In genomic region chr2:237488901-237489860, GRCh38 we compare ENCODE assay signal across 11 cellular contexts. TPM values are rescaled to one million over a fixed set of nuclear protein-coding genes. Genes with fewer than 3 reads are reported as not detected.
DNase-seq lines count a peak whose midpoint lies in the region; ATAC-seq and TF ChIP-seq lines count a peak whose summit lies in the region.
"Had no signal": no experiment of that assay in that cellular context is flagged by ENCODE, and none has a peak within 500 bp of the region (broad histone marks: within the 10 kb centered on the region; RNA-seq: fewer than 3 reads in every experiment).

No MANE protein-coding gene starts in this region.

- no peaks in the 10 kb centered on the region for H3K4me1 ChIP-seq in right cardiac atrium (ENCODE audit: control insufficient read depth, insufficient read depth, low read length)
- peaks cover 43% of the 10 kb centered on the region for H3K4me1 ChIP-seq in suprapubic skin

- TF ChIP-seq CTCF in VCaP (conservative IDR thresholded peaks at IDR 0.05) (no peak), suprapubic skin (IDR thresholded peaks at IDR 0.05) (no peak)
- no peak for TF ChIP-seq CTCF in CD4-positive, alpha-beta T cell (IDR thresholded peaks at IDR 0.05)

- ATAC-seq in right cardiac atrium: peak; percentile 55 to 59
- ATAC-seq in activated naive CD4-positive, alpha-beta T cell treated with anti-CD3 and anti-CD28 coated beads, Interleukin-2, amount 50 U/mL, for 72 hours: no peak
- ATAC-seq in CD4-positive, alpha-beta T cell (ENCODE audit: poor library complexity): no peak
- ATAC-seq: K562 had no signal

- H3K9me3 Mint-ChIP-seq in activated naive CD4-positive, alpha-beta T cell treated with anti-CD3 and anti-CD28 coated beads, Interleukin-2, amount 50 U/mL, for 72 hours: peaks cover 13 to 28% of the 10 kb centered on the region in 2 donors
- H3K9me3 Mint-ChIP-seq in CD4-positive, alpha-beta T cell: peaks cover 12% of the 10 kb centered on the region

- H3K9me3 ChIP-seq in right cardiac atrium (ENCODE audit: control insufficient read depth, low read length) (no peaks in the 10 kb centered on the region), suprapubic skin (peaks cover 10% of the 10 kb centered on the region)
- H3K9me3 ChIP-seq in CD4-positive, alpha-beta T cell (ENCODE audit: control insufficient read depth, low read length): peaks cover 15% of the 10 kb centered on the region

- peaks cover 54% of the 10 kb centered on the region for H3K27me3 Mint-ChIP-seq in CD4-positive, alpha-beta T cell

- H3K27me3 ChIP-seq in right cardiac atrium (ENCODE audit: control insufficient read depth, insufficient read depth) (no peaks in the 10 kb centered on the region), suprapubic skin (peaks cover 22% of the 10 kb centered on the region)
- H3K27me3 ChIP-seq in CD4-positive, alpha-beta T cell (ENCODE audit: control insufficient read depth, insufficient read depth, low read length): peaks cover 45% of the 10 kb centered on the region

- H3K36me3 ChIP-seq in suprapubic skin: no peaks in the 10 kb centered on the region

- H3K27ac ChIP-seq in VCaP (peak overlapping the region; percentile 98), right cardiac atrium (ENCODE audit: low read length) (peak overlapping the region; percentile 72), suprapubic skin (peak overlapping the region; percentile 78)
- no peak overlapping the region for H3K27ac ChIP-seq in CD4-positive, alpha-beta T cell (ENCODE audit: low read depth, low read length)

- POLR2A ChIA-PET in CD4-positive, alpha-beta T cell (lab: Charles Lee): interaction anchor here (0.7 kb wide), 1 partner anchor 68 kb away, joined by 3 read pairs; no protein-coding TSS in a partner anchor

- DNase-seq in HPDE6-E6E7 (ENCODE audit: extremely low spot score): peak; percentile 90
- no peak for DNase-seq in right cardiac atrium
- no peak for DNase-seq in suprapubic skin (ENCODE audit: low spot score in 2 of 2)
- DNase-seq in midbrain (lab: John Stamatoyannopoulos, UW): no peak
- DNase-seq in activated naive CD4-positive, alpha-beta T cell treated with anti-CD3 and anti-CD28 coated beads, Interleukin-2, amount 50 U/mL, for 72 hours (ENCODE audit: low spot score in 2 of 2): no peak
- DNase-seq in CD4-positive, alpha-beta T cell: no peak
- DNase-seq: activated CD8-positive, alpha-beta memory T cell treated with anti-CD3 and anti-CD28 coated beads for 24 hours; cerebellar nuclear complex; OCI-M1 had no signal

- no peak overlapping the region for H3K27ac Mint-ChIP-seq in activated naive CD4-positive, alpha-beta T cell treated with anti-CD3 and anti-CD28 coated beads, Interleukin-2, amount 50 U/mL, for 72 hours
- H3K27ac Mint-ChIP-seq in CD4-positive, alpha-beta T cell: no peak overlapping the region

- intact Hi-C loops in right cardiac atrium (cut with DNase I): no loop called here
- intact Hi-C loops in CD4-positive, alpha-beta T cell (cut with DNase I, micrococcal nuclease): no loop called here

- TF ChIP-seq POLR2A in suprapubic skin (IDR thresholded peaks at IDR 0.05): no peak

- no peak overlapping the region for H3K4me3 Mint-ChIP-seq in CD4-positive, alpha-beta T cell

- TF ChIP-seq EP300 in suprapubic skin (IDR thresholded peaks at IDR 0.05): no peak

- H3K4me3 ChIP-seq in right cardiac atrium (ENCODE audit: low read length): no peak overlapping the region
- peak overlapping the region; percentile 61 for H3K4me3 ChIP-seq in suprapubic skin
- H3K4me3 ChIP-seq: K562 had no signal

- CTCF ChIA-PET in CD4-positive, alpha-beta T cell (lab: Charles Lee): interaction anchor here (1.6 kb wide), 1 partner anchor 68 kb away, joined by 3 read pairs; no protein-coding TSS in a partner anchor

- peaks cover 15 to 19% of the 10 kb centered on the region in 2 donors for H3K36me3 Mint-ChIP-seq in activated naive CD4-positive, alpha-beta T cell treated with anti-CD3 and anti-CD28 coated beads, Interleukin-2, amount 50 U/mL, for 72 hours
- no peaks in the 10 kb centered on the region for H3K36me3 Mint-ChIP-seq in CD4-positive, alpha-beta T cell (ENCODE audit: low read depth)

- H3K4me1 Mint-ChIP-seq in CD4-positive, alpha-beta T cell (ENCODE audit: low read depth): peaks cover 4% of the 10 kb centered on the region

- whole genome bisulfite sequencing in right cardiac atrium: 62% methylated on average over 6 of the region's 6 CpGs
- 47% methylated on average over 5 of the region's 6 CpGs for WGBS in suprapubic skin

RNA-seq across cellular contexts. Expression of gene MLPH, which starts 2.1 kb away (rescaled TPM):
- total RNA-seq in right cardiac atrium (100 to 1,000 TPM in 3 of 4 donors, 10 to 100 TPM in 1; 57.8 to 189 (median 143) TPM), suprapubic skin (10 to 100 TPM in 3 of 4 donors, 1 to 10 TPM in 1; 8.8 to 41.1 (median 24.4) TPM)
- polyA plus RNA-seq in right cardiac atrium: 138 TPM
- total RNA-seq in activated naive CD4-positive, alpha-beta T cell treated with anti-CD3 and anti-CD28 coated beads, Interleukin-2, amount 50 U/mL, for 72 hours: not detected
- under 1 TPM in 1 of 2 experiments, not detected in 1; 0.39 TPM for total RNA-seq in CD4-positive, alpha-beta T cell
- polyA plus RNA-seq: K562 had no signal

Comparison
In these comparisons a context has a peak if more than half of its experiments do, and no peak if none do; other contexts are left out.
1. ATAC-seq: peak in right cardiac atrium (2 of 2); none in activated naive CD4-positive, alpha-beta T cell treated with anti-CD3 and anti-CD28 coated beads, Interleukin-2, amount 50 U/mL, for 72 hours (0 of 2) and CD4-positive, alpha-beta T cell (single experiment).
2. RNA of gene MLPH, which starts 2.1 kb away (total RNA-seq): 57.8 to 189 TPM in right cardiac atrium and 8.8 to 41.1 TPM in suprapubic skin; 0.39 TPM in CD4-positive, alpha-beta T cell and not detected in activated naive CD4-positive, alpha-beta T cell treated with anti-CD3 and anti-CD28 coated beads, Interleukin-2, amount 50 U/mL, for 72 hours; every median in the first group is over 4 times any median in the second.